Comparison of ENCODE assay signal across 8 cellular contexts in genomic region chr17:36849871-36850348, GRCh38.
DNase-seq lines count a peak whose midpoint lies in the region; ATAC-seq, FAIRE-seq and TF ChIP-seq lines count a peak whose summit lies in the region.

No MANE protein-coding gene starts in this region.

- intact Hi-C loops in activated T-helper 2 cell treated with anti-CD3 and anti-CD28 coated beads, Interferon-gamma antibody, Interleukin-2, Interleukin-4, amounts not matched to agents 10 μg/mL and 5 μg/mL and 100 μg/mL, durations not matched to agents 14 hours and 24 hours and 36 hours (cut with micrococcal nuclease), result loop anchor here (10.0 kb wide), 1 partner anchor 75 kb away; no protein-coding TSS in a partner anchor

- no peaks in the 10 kb centered on the region for H3K36me3 Mint-ChIP-seq in activated T-helper 2 cell treated with anti-CD3 and anti-CD28 coated beads, Interferon-gamma antibody, Interleukin-2, Interleukin-4, amounts not matched to agents 10 μg/mL and 5 μg/mL and 100 μg/mL, durations not matched to agents 14 hours and 24 hours and 36 hours (ENCODE audit: low read depth)
- no peaks in the 10 kb centered on the region for H3K36me3 Mint-ChIP-seq in nephron progenitor cell (ENCODE audit: low read depth)

- peaks cover 0 to 3% of the 10 kb centered on the region in 2 donors for H3K27me3 ChIP-seq in right atrium auricular region

- H3K4me1 ChIP-seq in right atrium auricular region, result no peaks in the 10 kb centered on the region

- TF ChIP-seq POLR2A in GM12891 (IDR thresholded peaks at IDR 0.05; ENCODE audit: low read depth, low read length), result no peak

- peak overlapping the region; percentile 51 for H3K4me3 Mint-ChIP-seq in activated T-helper 2 cell treated with anti-CD3 and anti-CD28 coated beads, Interferon-gamma antibody, Interleukin-2, Interleukin-4, amounts not matched to agents 10 μg/mL and 5 μg/mL and 100 μg/mL, durations not matched to agents 14 hours and 24 hours and 36 hours (ENCODE audit: low read depth)
- peak overlapping the region; percentile 13 for H3K4me3 Mint-ChIP-seq in nephron progenitor cell

- no peak for FAIRE-seq in GM12891 (lab: Jason Lieb, UNC)

- H3K27ac Mint-ChIP-seq in activated T-helper 2 cell treated with anti-CD3 and anti-CD28 coated beads, Interferon-gamma antibody, Interleukin-2, Interleukin-4, amounts not matched to agents 10 μg/mL and 5 μg/mL and 100 μg/mL, durations not matched to agents 14 hours and 24 hours and 36 hours, result peak overlapping the region; percentile 71
- H3K27ac Mint-ChIP-seq in nephron progenitor cell, result no peak overlapping the region

- peak; percentile 70 for DNase-seq in COLO829 (ENCODE audit: low spot score)
- peak; percentile 32 for DNase-seq in HuH-7 (ENCODE audit: low spot score)
- DNase-seq in activated T-helper 2 cell treated with anti-CD3 and anti-CD28 coated beads, Interferon-gamma antibody, Interleukin-2, Interleukin-4, amounts not matched to agents 10 μg/mL and 5 μg/mL and 100 μg/mL, durations not matched to agents 14 hours and 24 hours and 36 hours (ENCODE audit: low spot score), result peak; percentile 16
- DNase-seq in nephron progenitor cell, result no peak
- DNase-seq in GM12891 (ENCODE audit: insufficient read length, low spot score), result no peak
- no peak for DNase-seq in right atrium auricular region (ENCODE audit: low spot score)

- ATAC-seq in GM21723 (IDR thresholded peaks at IDR 0.05; ENCODE audit: unreplicated experiment) (no peak), HG02623 (IDR thresholded peaks at IDR 0.05; ENCODE audit: unreplicated experiment) (no peak)

- TF ChIP-seq CTCF in nephron progenitor cell (IDR thresholded peaks at IDR 0.05), result no peak
- TF ChIP-seq CTCF in right atrium auricular region (IDR thresholded peaks at IDR 0.05), result no peak

- H3K27ac ChIP-seq in right atrium auricular region, result no peak overlapping the region

- no peaks in the 10 kb centered on the region for H3K27me3 Mint-ChIP-seq in activated T-helper 2 cell treated with anti-CD3 and anti-CD28 coated beads, Interferon-gamma antibody, Interleukin-2, Interleukin-4, amounts not matched to agents 10 μg/mL and 5 μg/mL and 100 μg/mL, durations not matched to agents 14 hours and 24 hours and 36 hours (ENCODE audit: low read depth)
- peaks cover 12% of the 10 kb centered on the region for H3K27me3 Mint-ChIP-seq in nephron progenitor cell (ENCODE audit: low read depth, poor library complexity)

- no peaks in the 10 kb centered on the region for H3K36me3 ChIP-seq in right atrium auricular region

- no peak overlapping the region for H3K4me3 ChIP-seq in right atrium auricular region

- H3K9me3 Mint-ChIP-seq in activated T-helper 2 cell treated with anti-CD3 and anti-CD28 coated beads, Interferon-gamma antibody, Interleukin-2, Interleukin-4, amounts not matched to agents 10 μg/mL and 5 μg/mL and 100 μg/mL, durations not matched to agents 14 hours and 24 hours and 36 hours, result no peaks in the 10 kb centered on the region
- H3K9me3 Mint-ChIP-seq in nephron progenitor cell, result no peaks in the 10 kb centered on the region

- H3K4me1 Mint-ChIP-seq in activated T-helper 2 cell treated with anti-CD3 and anti-CD28 coated beads, Interferon-gamma antibody, Interleukin-2, Interleukin-4, amounts not matched to agents 10 μg/mL and 5 μg/mL and 100 μg/mL, durations not matched to agents 14 hours and 24 hours and 36 hours (ENCODE audit: low read depth), result peaks cover 29% of the 10 kb centered on the region
- H3K4me1 Mint-ChIP-seq in nephron progenitor cell, result peaks cover 73% of the 10 kb centered on the region

- H3K9me3 ChIP-seq in right atrium auricular region, result peaks cover 0 to 2% of the 10 kb centered on the region in 2 donors

TF ChIP-seq in GM12891, 5 proteins besides CTCF, POLR2A, EP300 and RAD21:
- TF ChIP-seq SPI1 (IDR thresholded peaks at IDR 0.05; ENCODE audit: low read depth, low read length) (no peak), POU2F2 (IDR thresholded peaks at IDR 0.05; ENCODE audit: low read depth, low read length) (no peak), PAX5 (IDR thresholded peaks at IDR 0.05; ENCODE audit: insufficient read depth, low read length, severe bottlenecking) (no peak), POLR2AphosphoS5 (IDR thresholded peaks at IDR 0.05; ENCODE audit: low read depth, low read length) (no peak), TAF1 (IDR thresholded peaks at IDR 0.05; ENCODE audit: low read depth, low read length) (no peak)

Comparison
In these comparisons a context has a peak if more than half of its experiments do, and no peak if none do; other contexts are left out.
1. DNase-seq: peak in COLO829 (single experiment), HuH-7 (single experiment) and activated T-helper 2 cell treated with anti-CD3 and anti-CD28 coated beads, Interferon-gamma antibody, Interleukin-2, Interleukin-4, amounts not matched to agents 10 μg/mL and 5 μg/mL and 100 μg/mL, durations not matched to agents 14 hours and 24 hours and 36 hours (single experiment); none in nephron progenitor cell (single experiment), GM12891 (single experiment) and right atrium auricular region (single experiment).